In genomic region chr6:91436448-91436847, GRCh38 we compare ENCODE assay signal across 24 cellular contexts.
"Had no signal": no experiment of that assay in that cellular context is flagged by ENCODE, and none has a peak within 500 bp of the region (broad histone marks: within the 10 kb centered on the region; RNA-seq: fewer than 3 reads in every experiment).

No MANE protein-coding gene starts in this region.

- H3K4me1 Mint-ChIP-seq: naive thymus-derived CD4-positive, alpha-beta T cell had no signal

- H3K4me3 ChIP-seq: colonic mucosa, esophagus squamous epithelium, gastrocnemius medialis, heart right ventricle, left lung, lower lobe of right lung had no signal

- H3K27me3 Mint-ChIP-seq: dendritic cell treated with granulocyte-macrophage colony-stimulating factor and Interleukin-4, amounts not matched to agents 40 ng/mL and 50 ng/mL, for 4 days; effector memory CD8-positive, alpha-beta T cell; naive thymus-derived CD4-positive, alpha-beta T cell had no signal

- H3K9me3 ChIP-seq: colonic mucosa, esophagus squamous epithelium, gastrocnemius medialis, heart right ventricle, left lung, lower lobe of right lung had no signal

- H3K9me3 Mint-ChIP-seq: dendritic cell treated with granulocyte-macrophage colony-stimulating factor and Interleukin-4, amounts not matched to agents 40 ng/mL and 50 ng/mL, for 4 days; endodermal cell had no signal

- ATAC-seq: effector memory CD8-positive, alpha-beta T cell; esophagus mucosa; gastrocnemius medialis; heart right ventricle; left cardiac atrium; left lung; left ventricle myocardium superior; lower lobe of right lung; naive thymus-derived CD4-positive, alpha-beta T cell had no signal

- H3K4me3 Mint-ChIP-seq: dendritic cell treated with granulocyte-macrophage colony-stimulating factor and Interleukin-4, amounts not matched to agents 40 ng/mL and 50 ng/mL, for 4 days; effector memory CD8-positive, alpha-beta T cell; endodermal cell; naive thymus-derived CD4-positive, alpha-beta T cell had no signal

- H3K27ac ChIP-seq: colonic mucosa, epithelial cell of prostate, esophagus squamous epithelium, gastrocnemius medialis, heart right ventricle, left lung, lower lobe of right lung had no signal

- H3K27ac Mint-ChIP-seq: dendritic cell treated with granulocyte-macrophage colony-stimulating factor and Interleukin-4, amounts not matched to agents 40 ng/mL and 50 ng/mL, for 4 days; effector memory CD8-positive, alpha-beta T cell; endodermal cell; naive thymus-derived CD4-positive, alpha-beta T cell had no signal

- H3K4me1 ChIP-seq: colonic mucosa, esophagus squamous epithelium, gastrocnemius medialis, heart right ventricle, left lung, lower lobe of right lung had no signal

- DNase-seq: colonic mucosa; cortex of kidney; effector CD8-positive, alpha-beta T cell; effector memory CD8-positive, alpha-beta T cell; endodermal cell; erythroblast; esophagus squamous epithelium; foreskin fibroblast; foreskin melanocyte; gastrocnemius medialis; glutamatergic neuron; head of caudate nucleus; heart right ventricle; hippocampal formation; left cardiac atrium; left lung; left ventricle myocardium superior; lower lobe of right lung; mesenchymal stem cell; midbrain; naive thymus-derived CD4-positive, alpha-beta T cell had no signal

- H3K36me3 ChIP-seq: colonic mucosa, esophagus squamous epithelium, gastrocnemius medialis, heart right ventricle, left lung, lower lobe of right lung had no signal

- H3K27me3 ChIP-seq: colonic mucosa, esophagus squamous epithelium, gastrocnemius medialis, heart right ventricle, left lung had no signal

- H3K36me3 Mint-ChIP-seq: naive thymus-derived CD4-positive, alpha-beta T cell had no signal
